ENCODE assay signal across 8 cellular contexts in genomic region chr3:172040976-172041963, GRCh38. TPM values are rescaled to one million over a fixed set of nuclear protein-coding genes. Genes with fewer than 3 reads are reported as not detected.
DNase-seq lines count a peak whose midpoint lies in the region; ATAC-seq and TF ChIP-seq lines count a peak whose summit lies in the region.

No MANE protein-coding gene starts in this region.

- DNase-seq in COLO829 (ENCODE audit: low spot score) (peak; percentile 75), LNCaP clone FGC (ENCODE audit: low read depth) (no peak), body of pancreas (peak in 3 of 4 donors; percentile 32 to 46 (median 44)), thoracic aorta (ENCODE audit: low spot score) (no peak)
- no peak for DNase-seq in activated CD8-positive, alpha-beta memory T cell treated with anti-CD3 and anti-CD28 coated beads for 24 hours

- H3K4me1 ChIP-seq in body of pancreas (peaks cover 47% of the 10 kb centered on the region), thoracic aorta (ENCODE audit: control insufficient read depth in 1 of 2, low read depth in 2 of 2) (peaks cover 30 to 48% of the 10 kb centered on the region in 2 donors)

- H3K36me3 ChIP-seq in body of pancreas (replicated peaks in 1 of 2; ENCODE audit: insufficient read depth in 1 of 2, low read depth in 2 of 2) (no peaks in the 10 kb centered on the region), thoracic aorta (no peaks in the 10 kb centered on the region)

- H3K9me3 ChIP-seq in body of pancreas = no peaks in the 10 kb centered on the region
- H3K9me3 ChIP-seq in thoracic aorta = no peaks in the 10 kb centered on the region

- no peak for ATAC-seq in body of pancreas
- no peak for ATAC-seq in thoracic aorta (ENCODE audit: insufficient number of reproducible peaks, low FRiP score, low read depth)
- ATAC-seq in GM19351 (IDR thresholded peaks at IDR 0.05; ENCODE audit: unreplicated experiment) = no peak
- ATAC-seq in esophagus mucosa = no peak

- H3K27me3 ChIP-seq in body of pancreas (no peaks in the 10 kb centered on the region), layer of hippocampus (ENCODE audit: control insufficient read depth, insufficient read depth, low read length) (no peaks in the 10 kb centered on the region), thoracic aorta (replicated peaks; ENCODE audit: insufficient read depth) (no peaks in the 10 kb centered on the region)

- peak in 1 of 3 donors; percentile 21 for TF ChIP-seq POLR2A in body of pancreas (IDR thresholded peaks at IDR 0.05)

- 2% methylated on average over 16 of the region's 16 CpGs for WGBS in body of pancreas, 2 donors

- H3K4me3 ChIP-seq in LNCaP clone FGC (ENCODE audit: low read depth, low read length) = peak overlapping the region; percentile 95
- peak overlapping the region; percentile 86 to 93 for H3K4me3 ChIP-seq in body of pancreas
- peak overlapping the region; percentile 98 for H3K4me3 ChIP-seq in thoracic aorta

- intact Hi-C loops in body of pancreas (cut with DNase I) = no loop called here

- peak overlapping the region; percentile 97 to 100 (median 99) for H3K27ac ChIP-seq in body of pancreas
- peak overlapping the region; percentile 87 for H3K27ac ChIP-seq in layer of hippocampus (ENCODE audit: low read depth, low read length)
- H3K27ac ChIP-seq in thoracic aorta = peak overlapping the region; percentile 97 to 98

- TF ChIP-seq CTCF in LNCaP clone FGC (IDR thresholded peaks at IDR 0.05; ENCODE audit: control insufficient read depth, extremely low read depth, insufficient read depth) (no peak), body of pancreas (IDR thresholded peaks at IDR 0.05) (peak in 2 of 7 experiments; percentile 2 to 3), thoracic aorta (IDR thresholded peaks at IDR 0.05) (no peak)

RNA-seq across cellular contexts. Expression of gene FNDC3B, which starts 1.9 kb away (rescaled TPM):
- total RNA-seq in body of pancreas = 10 to 100 TPM; 64.3 to 86.0 TPM
- 100 to 1,000 TPM; 113 to 163 TPM for total RNA-seq in thoracic aorta
- 19.9 TPM for total RNA-seq in esophagus mucosa

Comparison
In these comparisons a context has a peak if more than half of its experiments do, and no peak if none do; other contexts are left out.
1. DNase-seq: peak in COLO829 (single experiment) and body of pancreas (3 of 4); none in LNCaP clone FGC (single experiment), thoracic aorta (single experiment) and activated CD8-positive, alpha-beta memory T cell treated with anti-CD3 and anti-CD28 coated beads for 24 hours (single experiment).
2. Peak in every context shown above with its lines, with median percentiles within 50 percentile points of each other: H3K4me3 ChIP-seq and H3K27ac ChIP-seq.